11 cellular contexts compared by ENCODE assay signal in the genomic region with DNA sequence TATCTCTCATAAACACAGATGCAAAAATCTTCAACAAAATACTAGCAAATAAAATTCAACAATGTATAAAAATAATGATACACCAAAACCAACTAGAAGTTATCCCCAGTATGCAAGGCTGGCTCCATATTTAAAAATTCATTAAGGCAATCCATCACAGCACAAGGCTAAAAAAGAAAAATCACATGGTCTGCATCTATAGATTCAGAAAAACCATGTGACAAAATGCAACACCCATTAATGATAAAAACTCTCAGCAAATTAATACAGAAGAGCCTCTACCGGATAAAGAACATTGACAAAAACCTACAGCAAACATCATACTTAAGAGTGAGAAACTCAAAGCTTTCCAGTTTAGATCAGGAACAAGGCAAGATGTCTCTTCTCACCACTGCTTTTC.
"Had no signal": no experiment of that assay in that cellular context is flagged by ENCODE, and none has a peak within 500 bp of the region (broad histone marks: within the 10 kb centered on the region; RNA-seq: fewer than 3 reads in every experiment).

No MANE protein-coding gene starts in this region.

- H2AFZ ChIP-seq: GM23248, GM23338 had no signal

- H3K4me3 ChIP-seq: GM23248, GM23338, HAP-1 had no signal

- H3K9me3 ChIP-seq: HAP-1 had no signal

- DNase-seq: GM23248, GOT3, H7, H9, HCEC 1CT, HFFc6 had no signal

- ATAC-seq: GM23338, HCT116 had no signal

- FAIRE-seq: H1, H54 had no signal

- H3K4me1 ChIP-seq: HAP-1 had no signal

- H3K27ac Mint-ChIP-seq: GM23338, H9, HFFc6 had no signal

- H3K4me2 ChIP-seq: GM23338 had no signal

- H3K36me3 ChIP-seq: HAP-1 had no signal

- H3K4me3 Mint-ChIP-seq: GM23338, H9, HFFc6 had no signal

- H3K9me3 Mint-ChIP-seq: GM23338, H9, HFFc6 had no signal

- H3K27ac ChIP-seq: GM23248 had no signal

- H3K9ac ChIP-seq: GM23248 had no signal
